21 cellular contexts compared by ENCODE assay signal in genomic region chr2:45707034-45707433, GRCh38. TPM values are rescaled to one million over a fixed set of nuclear protein-coding genes. Genes with fewer than 3 reads are reported as not detected.
DNase-seq lines count a peak whose midpoint lies in the region; ATAC-seq, FAIRE-seq and TF ChIP-seq lines count a peak whose summit lies in the region.
"Had no signal": no experiment of that assay in that cellular context is flagged by ENCODE, and none has a peak within 500 bp of the region (broad histone marks: within the 10 kb centered on the region; RNA-seq: fewer than 3 reads in every experiment).

No MANE protein-coding gene starts in this region.

- no peak for TF ChIP-seq RAD21 in HepG2 (CRISPR knock-in tag; IDR thresholded peaks at IDR 0.05)

- FAIRE-seq in HepG2 (lab: Jason Lieb, UNC), result no peak
- FAIRE-seq: D721Med, GM12878, H1, K562 had no signal

- 80% methylated on average over 3 of the region's 3 CpGs for WGBS in smooth muscle cell (ENCODE audit: low lambda C conversion rate)
- 71% methylated on average over 3 of the region's 3 CpGs for WGBS in HepG2 (ENCODE audit: low lambda C conversion rate)

- CTCF ChIA-PET in HepG2 (lab: Yijun Ruan, JAX; ENCODE audit: low intra/inter-chr PET ratio, low total read pairs), result no interaction called here

- H3K36me3 ChIP-seq in smooth muscle cell (ENCODE audit: low read depth) (no peaks in the 10 kb centered on the region), GM23338 (ENCODE audit: insufficient read depth) (no peaks in the 10 kb centered on the region), HepG2 (replicated peaks in 1 of 2; ENCODE audit: control insufficient read depth in 1 of 2, insufficient read depth in 2 of 2, low read length in 2 of 2) (no peaks in the 10 kb centered on the region)

- no peak for TF ChIP-seq EP300 in HepG2 (IDR thresholded peaks at IDR 0.05; ENCODE audit: low read depth in 2 of 2, low read length in 2 of 2)
- no peak for TF ChIP-seq EP300 in HepG2 (CRISPR knock-in tag; IDR thresholded peaks at IDR 0.05; ENCODE audit: borderline replicate concordance)

- H3K9me3 Mint-ChIP-seq in GM23338, result peaks cover 10% of the 10 kb centered on the region; the same call in 2 of the 3 replicates

- no peaks in the 10 kb centered on the region for H3K4me1 Mint-ChIP-seq in GM23338

- no peaks in the 10 kb centered on the region for H3K4me1 ChIP-seq in smooth muscle cell (ENCODE audit: low read depth)
- H3K4me1 ChIP-seq in GM23338 (ENCODE audit: insufficient read depth), result no peaks in the 10 kb centered on the region
- H3K4me1 ChIP-seq in HepG2 (ENCODE audit: insufficient read depth, low read length), result no peaks in the 10 kb centered on the region

- BruUV-seq in HepG2 (replicated peaks; lab: Mats Ljungman, UMichigan), result no TSS peak

- no peak overlapping the region for H3K9ac ChIP-seq in smooth muscle cell (ENCODE audit: low read depth)
- H3K9ac ChIP-seq in HepG2 (ENCODE audit: insufficient read depth, low read depth, low read length), result no peak overlapping the region

- TF ChIP-seq POLR2A in HepG2 (IDR thresholded peaks at IDR 0.05; ENCODE audit: insufficient read depth in 1 of 2, low read depth in 2 of 2, low read length in 2 of 2), result no peak

- H3K27ac ChIP-seq in dorsolateral prefrontal cortex, result peak overlapping the region in 49 of 59 donors; percentile 1 to 83 (median 59)
- peak overlapping the region; percentile 59 for H3K27ac ChIP-seq in smooth muscle cell (ENCODE audit: low read depth)
- no peak overlapping the region for H3K27ac ChIP-seq in GM23338 (ENCODE audit: low read depth)
- H3K27ac ChIP-seq in HepG2 (ENCODE audit: extremely low read length, insufficient read depth, low read length), result no peak overlapping the region

- H3K9me2 ChIP-seq in GM23338 (ENCODE audit: insufficient read depth), result no peaks in the 10 kb centered on the region

- H3K4me2 ChIP-seq in smooth muscle cell, result no peak overlapping the region
- H3K4me2 ChIP-seq in GM23338, result no peak overlapping the region
- no peak overlapping the region for H3K4me2 ChIP-seq in HepG2 (ENCODE audit: low read depth, low read length)

- H3K36me3 Mint-ChIP-seq in GM23338 (ENCODE audit: low read depth), result 0 out of 3 replicates have a peak, but pooled peaks cover 5% of the 10 kb centered on the region

- peaks cover 4% of the 10 kb centered on the region for H3K27me3 Mint-ChIP-seq in GM23338 (ENCODE audit: insufficient read depth, low read depth, poor library complexity)
- H3K27me3 Mint-ChIP-seq: CD4-positive, alpha-beta memory T cell had no signal

- H3K9me3 ChIP-seq in smooth muscle cell (replicated peaks; ENCODE audit: low read depth) (no peaks in the 10 kb centered on the region), HepG2 (ENCODE audit: low read length) (no peaks in the 10 kb centered on the region)

- in situ Hi-C loops in HepG2 (cut with HindIII; ENCODE audit: extremely low pct_ligation_motif_present, low pct_unique_long_range_greater_than_20kb), result no loop called here

- DNase-seq in AG20443 (ENCODE audit: low spot score) (peak; percentile 14), GM03348 (ENCODE audit: low spot score) (peak; percentile 9), dorsolateral prefrontal cortex (peak in 6 of 10 donors; percentile 45 to 65 (median 50)), smooth muscle cell (lab: John Stamatoyannopoulos, UW; ENCODE audit: unreplicated experiment) (no peak), GM23338 (ENCODE audit: low spot score) (no peak), HepG2 (ENCODE audit: low spot score) (no peak), GM10266 (ENCODE audit: extremely low spot score) (no peak)
- DNase-seq: CD4-positive, alpha-beta memory T cell; DMS79; NCI-H1048; NCI-H187 treated with DMSO at 0.1 percent for 48 hours; NCI-H2171; NCI-H774; SHP77 treated with DMSO at 0.1 percent for 48 hours; T-helper 1 cell had no signal

- POLR2A ChIA-PET in HepG2 (lab: Yijun Ruan, JAX), result no interaction called here

- no peak for TF ChIP-seq CTCF in dorsolateral prefrontal cortex (IDR thresholded peaks at IDR 0.05 in 54 of 56, conservative IDR thresholded peaks at IDR 0.05 in 2 of 56; ENCODE audit: low read depth in 1 of 56, partially characterized antibody in 56 of 56)
- TF ChIP-seq CTCF in smooth muscle cell (IDR thresholded peaks at IDR 0.05; ENCODE audit: borderline replicate concordance, insufficient read depth, poor library complexity, severe bottlenecking), result no peak
- no peak for TF ChIP-seq CTCF in GM23338 (conservative IDR thresholded peaks at IDR 0.05; ENCODE audit: low read depth in 2 of 2)
- TF ChIP-seq CTCF in HepG2 (CRISPR knock-in tag; IDR thresholded peaks at IDR 0.05), result no peak
- TF ChIP-seq CTCF in GM10266 (IDR thresholded peaks at IDR 0.05; ENCODE audit: control insufficient read depth, insufficient read depth, low read depth, missing control alignments), result no peak

- no peak overlapping the region for H3K27ac Mint-ChIP-seq in GM23338

- H3K79me2 ChIP-seq in smooth muscle cell (ENCODE audit: low read depth) (peaks cover 84% of the 10 kb centered on the region), GM23338 (replicated peaks; ENCODE audit: insufficient read depth) (no peaks in the 10 kb centered on the region), HepG2 (ENCODE audit: insufficient read depth, low read length) (no peaks in the 10 kb centered on the region)

- intact Hi-C loops in dorsolateral prefrontal cortex (cut with DNase I), result loop anchor here in 1 of 2 donors (10.0 kb wide), 1 partner anchor 68 kb away; no protein-coding TSS in a partner anchor
- intact Hi-C loops in HepG2 (cut with micrococcal nuclease; ENCODE audit: unreplicated experiment), result no loop called here

- H2AFZ ChIP-seq in smooth muscle cell (ENCODE audit: low read depth) (no peak overlapping the region), GM23338 (no peak overlapping the region), HepG2 (ENCODE audit: low read length) (no peak overlapping the region)

- H3F3A ChIP-seq in smooth muscle cell (ENCODE audit: low read depth), result no peaks in the 10 kb centered on the region
- no peaks in the 10 kb centered on the region for H3F3A ChIP-seq in GM23338 (replicated peaks; ENCODE audit: low read depth)

- H4K20me1 ChIP-seq in smooth muscle cell (ENCODE audit: low read depth), result peaks cover 66% of the 10 kb centered on the region
- no peaks in the 10 kb centered on the region for H4K20me1 ChIP-seq in GM23338 (replicated peaks; ENCODE audit: insufficient read depth)
- H4K20me1 ChIP-seq in HepG2 (ENCODE audit: insufficient read depth, low read length), result no peaks in the 10 kb centered on the region

- H3K4me3 ChIP-seq in dorsolateral prefrontal cortex (no peak overlapping the region), smooth muscle cell (no peak overlapping the region), GM23338 (no peak overlapping the region), HepG2 (replicated peaks in 1 of 3; ENCODE audit: insufficient read depth in 1 of 3, low read depth in 2 of 3, low read length in 3 of 3) (no peak overlapping the region)
- H3K4me3 ChIP-seq: GM12878, K562 had no signal

- ATAC-seq in GM23338, result no peak
- no peak for ATAC-seq in HepG2
- ATAC-seq: GM12878, K562, Panc1, SK-N-SH treated with all-trans-retinoic acid at 6 μM for 48 hours had no signal

- H3K27me3 ChIP-seq in dorsolateral prefrontal cortex (no peaks in the 10 kb centered on the region), smooth muscle cell (ENCODE audit: low read depth) (no peaks in the 10 kb centered on the region), GM23338 (ENCODE audit: insufficient read depth) (no peaks in the 10 kb centered on the region), HepG2 (ENCODE audit: control insufficient read depth in 1 of 2, insufficient read depth in 2 of 2, low read length in 2 of 2) (no peaks in the 10 kb centered on the region)

- H3K4me3 Mint-ChIP-seq in GM23338, result no peak overlapping the region
- H3K4me3 Mint-ChIP-seq: CD4-positive, alpha-beta memory T cell had no signal

TF ChIP-seq in GM23338, 12 proteins besides CTCF, POLR2A, EP300 and RAD21 (continues in another document):
- TF ChIP-seq CREB1 (CRISPR knock-in tag; IDR thresholded peaks at IDR 0.05; ENCODE audit: low read depth), result no peak

TF ChIP-seq in HepG2, 621 proteins besides CTCF, POLR2A, EP300 and RAD21 (continues in another document):
- TF ChIP-seq ZNF12 (CRISPR knock-in tag; IDR thresholded peaks at IDR 0.05), result no peak
- no peak for TF ChIP-seq ZNF788 (CRISPR knock-in tag; IDR thresholded peaks at IDR 0.05; ENCODE audit: borderline replicate concordance)

RNA-seq across cellular contexts. Expression of gene PRKCE, which starts 55.6 kb away (rescaled TPM):
- total RNA-seq in dorsolateral prefrontal cortex, result 100 to 1,000 TPM in 118 of 120 experiments, 10 to 100 TPM in 2; 75.3 to 231 (median 164) TPM
- total RNA-seq in smooth muscle cell, result 16.2 and 20.6 TPM in 2 replicates
- 25.4 and 29.1 TPM in 2 replicates for polyA plus RNA-seq in smooth muscle cell
- total RNA-seq in GM23338 (2014; rRNA removed; shearing (Covaris generic)), result 0.94 and 2.7 TPM in 2 replicates
- 0.82 and 1.2 TPM in 2 replicates for polyA plus RNA-seq in GM23338 (2016; fragmentation: Nextera tagmentation; extraction: Ambion mirVana)
- total RNA-seq in HepG2 (2016; rRNA removed; fragmentation: Illumina TruSeq; extraction: Trizol), result 3.9 and 4.0 TPM in 2 replicates
- total RNA-seq in HepG2 (2016; cell fraction: cytosol; rRNA removed; fragmentation: Illumina TruSeq; extraction: Trizol; ENCODE audit: low read depth), result 5.8 and 6.3 TPM in 2 replicates
- 2.5 and 3.7 TPM in 2 replicates for total RNA-seq in HepG2 (2016; cell fraction: insoluble cytoplasmic fraction; rRNA removed; fragmentation: Illumina TruSeq; extraction: Trizol)
- 2.8 and 4.3 TPM in 2 replicates for total RNA-seq in HepG2 (2016; cell fraction: membrane; rRNA removed; fragmentation: Illumina TruSeq; extraction: Trizol)
- total RNA-seq in HepG2 (2016; cell fraction: nucleus; rRNA removed; fragmentation: Illumina TruSeq; extraction: Trizol), result 9.8 and 10.1 TPM in 2 replicates
- 1.0 and 1.6 TPM in 2 replicates for polyA plus RNA-seq in HepG2 (2011; rRNA removed)
- polyA plus RNA-seq in HepG2 (2011; cell fraction: cytosol; rRNA removed), result 0.99 and 1.2 TPM in 2 replicates
- 2.2 and 2.6 TPM in 2 replicates for polyA plus RNA-seq in HepG2 (2011; cell fraction: nucleus; rRNA removed)
- polyA plus RNA-seq in HepG2 (2012), result 0.34 and 0.72 TPM in 2 replicates
- 1.2 and 1.6 TPM in 2 replicates for polyA plus RNA-seq in HepG2 (2016; cell fraction: cytosol; fragmentation: Illumina TruSeq; extraction: Trizol; ENCODE audit: low read depth)
- polyA plus RNA-seq in HepG2 (2016; cell fraction: insoluble cytoplasmic fraction; fragmentation: Illumina TruSeq; extraction: Trizol; ENCODE audit: low read depth), result 2.3 and 2.6 TPM in 2 replicates
- 1.1 and 1.8 TPM in 2 replicates for polyA plus RNA-seq in HepG2 (2016; cell fraction: membrane; fragmentation: Illumina TruSeq; extraction: Trizol; ENCODE audit: low read depth)
- 3.1 and 4.0 TPM in 2 replicates for polyA plus RNA-seq in HepG2 (2016; cell fraction: nucleus; fragmentation: Illumina TruSeq; extraction: Trizol; ENCODE audit: insufficient read depth, low read depth)
- 5.2 and 64.1 TPM in 2 replicates for polyA minus RNA-seq in HepG2 (2011; rRNA and poly(A)+ RNA removed; ENCODE audit: low replicate concordance)
- polyA minus RNA-seq in HepG2 (2011; cell fraction: cytosol; rRNA and poly(A)+ RNA removed), result 3.1 and 3.9 TPM in 2 replicates
- polyA minus RNA-seq in HepG2 (2011; cell fraction: nucleus; rRNA and poly(A)+ RNA removed), result 16.6 and 18.0 TPM in 2 replicates

Comparison
In these comparisons a context has a peak if more than half of its experiments do, and no peak if none do; other contexts are left out.
1. DNase-seq: peak in AG20443 (single experiment), GM03348 (single experiment) and dorsolateral prefrontal cortex (6 of 10); none in smooth muscle cell (single experiment), GM23338 (single experiment), HepG2 (single experiment) and GM10266 (single experiment).
2. H3K27ac ChIP-seq: peak in dorsolateral prefrontal cortex (49 of 59) and smooth muscle cell (single experiment); none in GM23338 (single experiment) and HepG2 (single experiment).